15 cellular contexts compared by ENCODE assay signal in the genomic region with DNA sequence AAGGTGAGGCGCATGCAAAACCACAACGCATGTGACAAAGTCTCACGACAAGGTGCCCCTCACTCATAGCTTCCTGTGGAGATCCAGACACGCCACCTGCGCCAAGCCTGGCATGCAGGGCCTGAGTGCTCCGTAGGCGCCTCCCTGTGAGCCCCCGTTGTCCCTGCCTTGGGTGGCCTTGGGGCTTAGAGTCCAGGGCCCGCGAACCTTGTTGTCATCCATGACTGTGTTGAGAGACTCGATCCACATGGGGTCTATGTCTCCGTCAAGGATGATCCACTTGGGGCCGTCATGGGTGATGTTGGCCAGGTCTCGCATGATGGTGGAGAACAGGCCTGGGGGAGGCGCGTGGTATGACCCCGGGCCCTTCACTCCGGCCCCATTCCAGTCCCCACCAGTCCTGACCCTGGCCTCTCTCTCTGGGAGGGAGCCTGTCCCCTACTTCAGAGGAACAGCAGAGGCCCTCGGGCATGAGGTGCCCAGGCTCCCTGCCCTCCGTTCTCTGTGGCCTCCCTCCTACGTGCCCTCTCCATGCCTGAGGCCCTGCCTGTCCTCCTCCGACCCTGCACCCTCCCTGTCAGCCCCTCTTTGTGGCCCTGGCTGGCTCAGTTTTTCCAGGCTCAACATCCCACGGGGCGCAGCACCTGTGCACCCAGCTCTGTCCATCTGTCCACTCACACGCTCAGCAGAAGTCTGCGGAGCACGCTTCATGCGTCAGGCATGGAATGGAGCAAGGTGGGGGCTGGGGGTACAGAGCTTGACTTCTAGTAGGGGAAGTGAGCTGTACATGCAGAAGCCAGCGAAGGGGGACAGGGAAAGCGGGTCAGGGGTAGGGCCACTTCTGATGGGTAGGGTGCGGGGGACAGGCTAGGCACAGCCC.
"Had no signal": no experiment of that assay in that cellular context is flagged by ENCODE, and none has a peak within 500 bp of the region (broad histone marks: within the 10 kb centered on the region; RNA-seq: fewer than 3 reads in every experiment).

No MANE protein-coding gene starts in this region.

- ATAC-seq: esophagus mucosa, gastrocnemius medialis, left colon, left ventricle myocardium superior had no signal

- H3K9me3 Mint-ChIP-seq: naive B cell, nephron had no signal

- H3K4me3 Mint-ChIP-seq: naive B cell, nephron had no signal

- H3K27ac Mint-ChIP-seq: nephron had no signal

- H3K27ac ChIP-seq: gastrocnemius medialis, testis, tibial nerve had no signal

- H3K4me1 Mint-ChIP-seq: naive B cell, nephron had no signal

- DNase-seq: caudate nucleus; cortex of kidney; effector memory CD4-positive, alpha-beta T cell; gastrocnemius medialis; left colon; left ventricle myocardium superior; mesendoderm; naive B cell; small intestine; stimulated activated CD4-positive, alpha-beta T cell treated with anti-CD3 and anti-CD28 coated beads, Interleukin-12 subunit alpha, Interleukin-12 subunit beta, amount 100 ng/mL, for 4 hours; stimulated activated naive CD4-positive, alpha-beta T cell; testis had no signal

- H3K27me3 Mint-ChIP-seq: naive B cell had no signal
